Comparison of ENCODE assay signal across 25 cellular contexts in the genomic region with DNA sequence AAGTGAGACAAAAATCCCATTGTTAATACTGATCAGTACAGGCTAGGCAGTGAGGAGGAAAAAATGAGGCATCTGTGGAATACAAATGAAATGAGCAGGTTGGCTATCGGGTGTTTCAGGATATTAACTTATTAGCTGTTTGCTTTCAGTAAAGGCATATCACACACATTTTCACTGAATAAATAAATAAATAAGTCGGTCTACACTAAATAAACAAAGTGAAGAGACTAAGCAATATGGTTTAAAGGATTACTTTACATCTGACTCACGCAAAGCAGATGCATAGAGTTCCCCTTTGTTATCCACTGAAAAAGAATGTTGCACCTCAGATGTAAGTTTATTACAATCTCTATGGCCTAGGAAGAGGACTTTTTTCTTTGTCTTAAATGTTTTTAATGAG. TPM values are rescaled to one million over a fixed set of nuclear protein-coding genes. Genes with fewer than 3 reads are reported as not detected.
A peak's percentile ranks its signal among the peaks of the same experiment; 100 is the strongest.
DNase-seq lines count a peak whose midpoint lies in the region; ATAC-seq, FAIRE-seq and TF ChIP-seq lines count a peak whose summit lies in the region.
"Had no signal": no experiment of that assay in that cellular context is flagged by ENCODE, and none has a peak within 500 bp of the region (broad histone marks: within the 10 kb centered on the region; RNA-seq: fewer than 3 reads in every experiment).

No MANE protein-coding gene starts in this region.

- H3K27ac Mint-ChIP-seq in natural killer cell treated with Interleukin-12 subunit alpha and Interleukin-12 subunit beta and Interleukin-15 and Interleukin-18, amount 100 ng/mL, for 72 hours = no peak overlapping the region
- H3K27ac Mint-ChIP-seq in activated naive CD4-positive, alpha-beta T cell treated with anti-CD3 and anti-CD28 coated beads, Interleukin-2, amount 50 U/mL, for 72 hours = peak overlapping the region in 1 of 2 donors; percentile 50
- H3K27ac Mint-ChIP-seq: activated CD8-positive, alpha-beta T cell treated with anti-CD3 and anti-CD28 coated beads for 36 hours; activated naive CD8-positive, alpha-beta T cell treated with anti-CD3 and anti-CD28 coated beads, Interleukin-2, amount 50 U/mL, for 24 hours; activated T-cell treated with anti-CD3 and anti-CD28 coated beads, Interleukin-2, amount 50 U/mL, for 72 hours had no signal

- BruUV-seq in IMR-90 (replicated peaks; lab: Mats Ljungman, UMichigan) = no TSS peak

- H4K20me1 ChIP-seq in IMR-90 (ENCODE audit: insufficient read depth, low read length) = no peaks in the 10 kb centered on the region

- H2AK5ac ChIP-seq in IMR-90 (ENCODE audit: low read depth, low read length) = no peak overlapping the region

- H3K27me3 Mint-ChIP-seq in natural killer cell treated with Interleukin-12 subunit alpha and Interleukin-12 subunit beta and Interleukin-15 and Interleukin-18, amount 100 ng/mL, for 72 hours = no peaks in the 10 kb centered on the region
- H3K27me3 Mint-ChIP-seq: activated CD8-positive, alpha-beta T cell treated with anti-CD3 and anti-CD28 coated beads for 36 hours; activated naive CD8-positive, alpha-beta T cell treated with anti-CD3 and anti-CD28 coated beads, Interleukin-2, amount 50 U/mL, for 24 hours had no signal

- H3K79me1 ChIP-seq in IMR-90 (ENCODE audit: low read depth in 1 of 2, low read length in 2 of 2) = no peaks in the 10 kb centered on the region

- no peak overlapping the region for H3K23ac ChIP-seq in IMR-90 (ENCODE audit: low read depth, low read length)

- H3K36me3 Mint-ChIP-seq in natural killer cell treated with Interleukin-12 subunit alpha and Interleukin-12 subunit beta and Interleukin-15 and Interleukin-18, amount 100 ng/mL, for 72 hours = no peaks in the 10 kb centered on the region
- H3K36me3 Mint-ChIP-seq in activated naive CD4-positive, alpha-beta T cell treated with anti-CD3 and anti-CD28 coated beads, Interleukin-2, amount 50 U/mL, for 72 hours = no peaks in the 10 kb centered on the region

- no peak overlapping the region for H2BK120ac ChIP-seq in IMR-90 (ENCODE audit: low read depth, low read length)

- H3K9me1 ChIP-seq in IMR-90 (ENCODE audit: insufficient read depth, low read length) = no peaks in the 10 kb centered on the region

- no peak overlapping the region for H4K5ac ChIP-seq in IMR-90 (ENCODE audit: low read depth, low read length)

- no peaks in the 10 kb centered on the region for H3K9me3 Mint-ChIP-seq in natural killer cell treated with Interleukin-12 subunit alpha and Interleukin-12 subunit beta and Interleukin-15 and Interleukin-18, amount 100 ng/mL, for 72 hours
- H3K9me3 Mint-ChIP-seq in activated naive CD4-positive, alpha-beta T cell treated with anti-CD3 and anti-CD28 coated beads, Interleukin-2, amount 50 U/mL, for 72 hours = no peaks in the 10 kb centered on the region
- H3K9me3 Mint-ChIP-seq: activated CD8-positive, alpha-beta T cell treated with anti-CD3 and anti-CD28 coated beads for 36 hours; activated naive CD8-positive, alpha-beta T cell treated with anti-CD3 and anti-CD28 coated beads, Interleukin-2, amount 50 U/mL, for 24 hours; activated T-cell treated with anti-CD3 and anti-CD28 coated beads, Interleukin-2, amount 50 U/mL, for 72 hours had no signal

- H3K27me3 ChIP-seq in IMR-90 (ENCODE audit: control insufficient read depth, insufficient read depth, low read length) = no peaks in the 10 kb centered on the region
- H3K27me3 ChIP-seq: upper lobe of right lung had no signal

- H3K14ac ChIP-seq in IMR-90 (replicated peaks; ENCODE audit: low read depth, low read length) = no peak overlapping the region

- no peak overlapping the region for H2AK9ac ChIP-seq in IMR-90 (replicated peaks; ENCODE audit: low read depth, low read length, poor library complexity)

- H3K18ac ChIP-seq in IMR-90 (ENCODE audit: low read depth, low read length) = no peak overlapping the region

- no peak overlapping the region for H3K56ac ChIP-seq in IMR-90 (ENCODE audit: extremely low read depth, insufficient read depth, low read length)

- intact Hi-C loops in IMR-90 (cut with micrococcal nuclease) = no loop called here

- no peak overlapping the region for H3K4me3 Mint-ChIP-seq in natural killer cell treated with Interleukin-12 subunit alpha and Interleukin-12 subunit beta and Interleukin-15 and Interleukin-18, amount 100 ng/mL, for 72 hours
- H3K4me3 Mint-ChIP-seq: activated CD8-positive, alpha-beta T cell treated with anti-CD3 and anti-CD28 coated beads for 36 hours; activated naive CD8-positive, alpha-beta T cell treated with anti-CD3 and anti-CD28 coated beads, Interleukin-2, amount 50 U/mL, for 24 hours; activated T-cell treated with anti-CD3 and anti-CD28 coated beads, Interleukin-2, amount 50 U/mL, for 72 hours had no signal

- POLR2A ChIA-PET in IMR-90 (lab: Charles Lee; ENCODE audit: unreplicated experiment) = interaction anchor here (0.6 kb wide), 1 partner anchor 9 kb away, joined by 4 read pairs; no protein-coding TSS in a partner anchor

- TF ChIP-seq CTCF in IMR-90 (conservative IDR thresholded peaks at IDR 0.05; ENCODE audit: low read depth, low read length) = no peak
- no peak for TF ChIP-seq CTCF in astrocyte of the spinal cord (IDR thresholded peaks at IDR 0.05; ENCODE audit: low read depth, low read length)
- no peak for TF ChIP-seq CTCF in D721Med (IDR thresholded peaks at IDR 0.05; ENCODE audit: insufficient read depth, missing control alignments)

- H4K8ac ChIP-seq in IMR-90 (ENCODE audit: low read depth in 2 of 2, low read length in 2 of 2) = no peak overlapping the region

- WGBS in IMR-90 (ENCODE audit: extremely low coverage in 2 of 2, insufficient read length in 1 of 2), 2 experiments = no CpG with 5 or more reads among the region's 3 CpGs

- H3K4me1 Mint-ChIP-seq in natural killer cell treated with Interleukin-12 subunit alpha and Interleukin-12 subunit beta and Interleukin-15 and Interleukin-18, amount 100 ng/mL, for 72 hours (ENCODE audit: low read depth in 2 of 2) = peaks cover 0 to 4% of the 10 kb centered on the region in 2 donors

- in situ Hi-C loops in IMR-90 (cut with MboI; ENCODE audit: low sequenced_read_pairs) = no loop called here
- in situ Hi-C loops in astrocyte of the spinal cord (cut with HindIII; ENCODE audit: low sequenced_read_pairs) = no loop called here

- no peaks in the 10 kb centered on the region; the same call in 1 of the 2 replicates for H3K4me1 ChIP-seq in IMR-90 (ENCODE audit: control insufficient read depth, insufficient read depth, low read length)
- H3K4me1 ChIP-seq: pancreas, upper lobe of right lung had no signal

- H4K91ac ChIP-seq in IMR-90 (ENCODE audit: insufficient read depth, low read depth, low read length) = no peak overlapping the region

- H2BK5ac ChIP-seq in IMR-90 (ENCODE audit: low read depth, low read length, poor library complexity, severe bottlenecking) = peak overlapping the region; percentile 68

- dilution Hi-C loops in IMR-90 (cut with HindIII; ENCODE audit: low sequenced_read_pairs, unreplicated experiment) = no loop called here

- no peak overlapping the region for H2AFZ ChIP-seq in IMR-90 (replicated peaks; ENCODE audit: low read length, poor library complexity)
- H2AFZ ChIP-seq: PC-9 had no signal

- peak overlapping the region; percentile 18; the same call in 1 of the 2 replicates for H3K27ac ChIP-seq in IMR-90 (ENCODE audit: insufficient read depth, low read length)
- H3K27ac ChIP-seq: pancreas, PC-9, skin epidermis, upper lobe of right lung, VCaP had no signal

- no peak overlapping the region for H2BK20ac ChIP-seq in IMR-90 (ENCODE audit: low read depth, low read length)

- no peak overlapping the region for H2BK15ac ChIP-seq in IMR-90 (ENCODE audit: low read depth, low read length)

- DNase-seq in Daoy (ENCODE audit: low read depth) (peak; percentile 23), IMR-90 (peak; percentile 80), astrocyte of the spinal cord (ENCODE audit: low read depth, low spot score) (peak; percentile 44), medulla oblongata (ENCODE audit: extremely low spot score) (peak; percentile 26), D721Med (ENCODE audit: insufficient read length, low spot score) (no peak)
- DNase-seq in stimulated activated CD4-positive, alpha-beta T cell treated with anti-CD3 and anti-CD28 coated beads, Interleukin-2, amount 100 ng/mL, for 24 hours = no peak
- no peak for DNase-seq in natural killer cell treated with Interleukin-12 subunit alpha and Interleukin-12 subunit beta and Interleukin-15 and Interleukin-18, amount 100 ng/mL, for 72 hours (ENCODE audit: low spot score)
- no peak for DNase-seq in activated naive CD4-positive, alpha-beta T cell treated with anti-CD3 and anti-CD28 coated beads, Interleukin-2, amount 50 U/mL, for 72 hours (ENCODE audit: low spot score in 2 of 2)
- DNase-seq: activated CD8-positive, alpha-beta T cell treated with anti-CD3 and anti-CD28 coated beads for 36 hours; activated naive CD8-positive, alpha-beta T cell treated with anti-CD3 and anti-CD28 coated beads, Interleukin-2, amount 50 U/mL, for 24 hours; activated T-cell treated with anti-CD3 and anti-CD28 coated beads, Interleukin-2, amount 50 U/mL, for 72 hours; COR-L47; head of caudate nucleus; kidney; NCI-H146; NCI-H510A treated with DMSO at 0.1 percent for 48 hours; pancreas; stimulated activated naive CD8-positive, alpha-beta T cell treated with anti-CD3 and anti-CD28 coated beads, Interleukin-15, Interleukin-2, amounts not matched to agents 100 U/mL and 50 U/mL, for 24 hours; upper lobe of right lung had no signal

- H3K4me3 ChIP-seq in IMR-90 (ENCODE audit: insufficient read depth, low read depth, low read length) = no peak overlapping the region
- no peak overlapping the region for H3K4me3 ChIP-seq in astrocyte of the spinal cord (ENCODE audit: low read depth, low read length)
- H3K4me3 ChIP-seq: pancreas, PC-9, skin epidermis, upper lobe of right lung had no signal

- TF ChIP-seq RAD21 in IMR-90 (IDR thresholded peaks at IDR 0.05; ENCODE audit: low read length) = no peak

- no peak for FAIRE-seq in D721Med (lab: Jason Lieb, UNC)
- FAIRE-seq: colon, endothelial cell of umbilical vein, GM18507, kidney, pancreas had no signal

- H3K4ac ChIP-seq in IMR-90 (ENCODE audit: low read depth, low read length) = no peak overlapping the region

- no peak for TF ChIP-seq POLR2A in IMR-90 (IDR thresholded peaks at IDR 0.05; ENCODE audit: low read depth, low read length)

- ATAC-seq in IMR-90 (ENCODE audit: low read depth) = peak; percentile 56; the same call in 1 of the 2 replicates
- no peak for ATAC-seq in natural killer cell treated with Interleukin-12 subunit alpha and Interleukin-12 subunit beta and Interleukin-15 and Interleukin-18, amount 100 ng/mL, for 72 hours
- no peak for ATAC-seq in activated naive CD4-positive, alpha-beta T cell treated with anti-CD3 and anti-CD28 coated beads, Interleukin-2, amount 50 U/mL, for 72 hours
- ATAC-seq: activated CD8-positive, alpha-beta T cell treated with anti-CD3 and anti-CD28 coated beads for 36 hours; activated naive CD8-positive, alpha-beta T cell treated with anti-CD3 and anti-CD28 coated beads, Interleukin-2, amount 50 U/mL, for 24 hours; activated T-cell treated with anti-CD3 and anti-CD28 coated beads, Interleukin-2, amount 50 U/mL, for 72 hours; pancreas; stimulated activated naive CD8-positive, alpha-beta T cell treated with anti-CD3 and anti-CD28 coated beads, Interleukin-15, Interleukin-2, amounts not matched to agents 100 U/mL and 50 U/mL, for 24 hours; upper lobe of right lung had no signal

- H3K9me3 ChIP-seq in IMR-90 (ENCODE audit: control insufficient read depth, insufficient read depth, low read length) = no peaks in the 10 kb centered on the region
- H3K9me3 ChIP-seq: pancreas, upper lobe of right lung had no signal

- CTCF ChIA-PET in IMR-90 (lab: Yijun Ruan, JAX) = interaction anchor here (0.6 to 1.1 kb wide), 2 partner anchors 9 to 593 kb away, joined by 3 to 4 read pairs; no protein-coding TSS in a partner anchor

- peak overlapping the region; percentile 70; the same call in 1 of the 2 replicates for H3K4me2 ChIP-seq in IMR-90 (ENCODE audit: low read depth, low read length)
- H3K4me2 ChIP-seq: PC-9 had no signal

- no peaks in the 10 kb centered on the region for H3K36me3 ChIP-seq in IMR-90 (ENCODE audit: control insufficient read depth, insufficient read depth, low read length)
- H3K36me3 ChIP-seq: pancreas, upper lobe of right lung had no signal

- H3K9ac ChIP-seq in IMR-90 (ENCODE audit: low read depth, low read length) = no peak overlapping the region

RNA-seq across cellular contexts. Expression of a gene that starts 6.3 kb away (rescaled TPM):
- 14.2 and 14.3 TPM in 2 replicates for total RNA-seq in Daoy (2014; rRNA removed; shearing (Covaris generic))
- 187 and 213 TPM in 2 replicates for total RNA-seq in IMR-90 (2012; rRNA removed)
- polyA plus RNA-seq in IMR-90 (2012; rRNA removed) = 27.0 and 31.2 TPM in 2 replicates
- polyA plus RNA-seq in IMR-90 (2012; cell fraction: cytosol; rRNA removed) = 4.9 and 6.8 TPM in 2 replicates
- polyA plus RNA-seq in IMR-90 (2012; cell fraction: nucleus; rRNA removed; ENCODE audit: low replicate concordance) = 2.4 and 22.8 TPM in 2 replicates
- 1 to 10 TPM; 4.0 to 5.0 TPM for total RNA-seq in natural killer cell treated with Interleukin-12 subunit alpha and Interleukin-12 subunit beta and Interleukin-15 and Interleukin-18, amount 100 ng/mL, for 72 hours
- total RNA-seq in activated naive CD4-positive, alpha-beta T cell treated with anti-CD3 and anti-CD28 coated beads, Interleukin-2, amount 50 U/mL, for 72 hours = 1 to 10 TPM; 1.7 to 2.3 TPM

Comparison
In these comparisons a context has a peak if more than half of its experiments do, and no peak if none do; other contexts are left out.
1. DNase-seq: peak in Daoy (single experiment), IMR-90 (single experiment), astrocyte of the spinal cord (single experiment) and medulla oblongata (single experiment); none in D721Med (single experiment), stimulated activated CD4-positive, alpha-beta T cell treated with anti-CD3 and anti-CD28 coated beads, Interleukin-2, amount 100 ng/mL, for 24 hours (0 of 2), natural killer cell treated with Interleukin-12 subunit alpha and Interleukin-12 subunit beta and Interleukin-15 and Interleukin-18, amount 100 ng/mL, for 72 hours (single experiment) and activated naive CD4-positive, alpha-beta T cell treated with anti-CD3 and anti-CD28 coated beads, Interleukin-2, amount 50 U/mL, for 72 hours (0 of 2).
2. RNA of a gene that starts 6.3 kb away (total RNA-seq): 187 to 213 TPM in IMR-90; 14.2 to 14.3 TPM in Daoy, 4.0 to 5.0 TPM in natural killer cell treated with Interleukin-12 subunit alpha and Interleukin-12 subunit beta and Interleukin-15 and Interleukin-18, amount 100 ng/mL, for 72 hours and 1.7 to 2.3 TPM in activated naive CD4-positive, alpha-beta T cell treated with anti-CD3 and anti-CD28 coated beads, Interleukin-2, amount 50 U/mL, for 72 hours; every median in the first group is over 10 times any median in the second.